ENCODE assay signal across 9 cellular contexts in genomic region chr16:58307583-58308312, GRCh38. TPM values are rescaled to one million over a fixed set of nuclear protein-coding genes. Genes with fewer than 3 reads are reported as not detected.
"Had no signal": no experiment of that assay in that cellular context is flagged by ENCODE, and none has a peak within 500 bp of the region (broad histone marks: within the 10 kb centered on the region; RNA-seq: fewer than 3 reads in every experiment).

No MANE protein-coding gene starts in this region.

- FAIRE-seq: H1, H54 had no signal

- ATAC-seq: GM23338 had no signal

- H2AFZ ChIP-seq: GM23338 had no signal

- DNase-seq: H9, HCEC 1CT, IMR-90, KBM-7 had no signal

- H3K4me2 ChIP-seq: GM23338 had no signal

- H3K4me3 ChIP-seq: GM23338 had no signal

- H3K27ac ChIP-seq: HL-60 had no signal

RNA-seq across cellular contexts. Expression of gene PRSS54, which starts 12.9 kb away (rescaled TPM):
- total RNA-seq: GM23338, H1, H9, HT1080, IMR-90 had no signal
- polyA plus RNA-seq: GM23338, H1, IMR-90 had no signal
